Comparison of ENCODE assay signal across 8 cellular contexts in genomic region chr14:87994974-87995373, GRCh38. TPM values are rescaled to one million over a fixed set of nuclear protein-coding genes. Genes with fewer than 3 reads are reported as not detected.
A peak's percentile ranks its signal among the peaks of the same experiment; 100 is the strongest.
DNase-seq lines count a peak whose midpoint lies in the region; ATAC-seq and TF ChIP-seq lines count a peak whose summit lies in the region.

No MANE protein-coding gene starts in this region.

- H3K36me3 Mint-ChIP-seq in CD4-positive, CD25-positive, alpha-beta regulatory T cell = no peaks in the 10 kb centered on the region

- no peak overlapping the region for H3K4me2 ChIP-seq in OCI-LY7 (ENCODE audit: low read length)

- no peaks in the 10 kb centered on the region for H3K9me2 ChIP-seq in OCI-LY7 (ENCODE audit: insufficient read depth, low read length)

- H4K20me1 ChIP-seq in OCI-LY7 (ENCODE audit: insufficient read depth, low read length) = no peaks in the 10 kb centered on the region

- TF ChIP-seq POLR2A in GM19099 (IDR thresholded peaks at IDR 0.05; ENCODE audit: extremely low read depth, insufficient read length, low read depth) = peak; percentile 28

- H3K27me3 Mint-ChIP-seq in CD4-positive, CD25-positive, alpha-beta regulatory T cell = no peaks in the 10 kb centered on the region

- no peaks in the 10 kb centered on the region for H3K9me3 Mint-ChIP-seq in CD4-positive, CD25-positive, alpha-beta regulatory T cell

- H3K27ac ChIP-seq in CD4-positive, CD25-positive, alpha-beta regulatory T cell (ENCODE audit: insufficient read depth, low read length, poor library complexity, severe bottlenecking) = peak overlapping the region; percentile 97
- no peak overlapping the region for H3K27ac ChIP-seq in OCI-LY7 (ENCODE audit: low read depth, low read length, poor library complexity, severe bottlenecking)

- CTCF ChIA-PET in OCI-LY7 (lab: Charles Lee; ENCODE audit: unreplicated experiment) = no interaction called here

- H3K9me3 ChIP-seq in CD4-positive, CD25-positive, alpha-beta regulatory T cell (ENCODE audit: control insufficient read depth in 2 of 2, low read length in 2 of 2) = no peaks in the 10 kb centered on the region
- H3K9me3 ChIP-seq in OCI-LY7 (ENCODE audit: low read length) = no peaks in the 10 kb centered on the region

- peaks cover 34 to 55% (median 46%) of the 10 kb centered on the region in 4 donors for H3K4me1 Mint-ChIP-seq in CD4-positive, CD25-positive, alpha-beta regulatory T cell

- no peak for TF ChIP-seq CTCF in OCI-LY7 (conservative IDR thresholded peaks at IDR 0.05; ENCODE audit: low read length)

- ATAC-seq in CD4-positive, CD25-positive, alpha-beta regulatory T cell (ENCODE audit: low read depth in 2 of 2) = no peak
- peak; percentile 38 for ATAC-seq in HG03280 (IDR thresholded peaks at IDR 0.05; ENCODE audit: unreplicated experiment)

- no peaks in the 10 kb centered on the region for H3K27me3 ChIP-seq in CD4-positive, CD25-positive, alpha-beta regulatory T cell (ENCODE audit: control insufficient read depth, insufficient read depth, low read length)

- peak overlapping the region; percentile 50 to 98 (median 93) for H3K4me3 Mint-ChIP-seq in CD4-positive, CD25-positive, alpha-beta regulatory T cell

- in situ Hi-C loops in ACHN (cut with HindIII; ENCODE audit: low pct_ligation_motif_present, low pct_unique_long_range_greater_than_20kb, low sequenced_read_pairs) = no loop called here

- peaks cover 19% of the 10 kb centered on the region for H3K4me1 ChIP-seq in CD4-positive, CD25-positive, alpha-beta regulatory T cell (ENCODE audit: control insufficient read depth, insufficient read depth, low read length, poor library complexity, severe bottlenecking)
- H3K4me1 ChIP-seq in OCI-LY7 (ENCODE audit: insufficient read depth, low read length, poor library complexity, severe bottlenecking) = peaks cover 19% of the 10 kb centered on the region

- BruUV-seq in OCI-LY7 (replicated peaks; lab: Mats Ljungman, UMichigan) = no TSS peak

- peak overlapping the region; percentile 86 to 99 (median 90) for H3K27ac Mint-ChIP-seq in CD4-positive, CD25-positive, alpha-beta regulatory T cell

- no peaks in the 10 kb centered on the region for H3K36me3 ChIP-seq in CD4-positive, CD25-positive, alpha-beta regulatory T cell (ENCODE audit: control insufficient read depth, insufficient read depth, low read length)
- H3K36me3 ChIP-seq in OCI-LY7 (ENCODE audit: insufficient read depth, low read length) = no peaks in the 10 kb centered on the region

- no peaks in the 10 kb centered on the region for H3K79me2 ChIP-seq in OCI-LY7 (ENCODE audit: insufficient read depth, low read depth, low read length)

- peak in 1 of 3 donors; percentile 21 for DNase-seq in CD4-positive, CD25-positive, alpha-beta regulatory T cell
- peak; percentile 46 for DNase-seq in central memory CD4-positive, alpha-beta T cell
- DNase-seq in HT-29 (ENCODE audit: low spot score) = no peak
- DNase-seq in ACHN = no peak
- DNase-seq in UCSD-AML1 (lab: John Stamatoyannopoulos, UW; ENCODE audit: unreplicated experiment) = no peak
- DNase-seq in OCI-LY7 (ENCODE audit: low spot score) = no peak

- H3K4me3 ChIP-seq in CD4-positive, CD25-positive, alpha-beta regulatory T cell (ENCODE audit: low read depth, low read length) = peak overlapping the region; percentile 29
- no peak overlapping the region for H3K4me3 ChIP-seq in OCI-LY7 (ENCODE audit: low read depth, low read length, poor library complexity, severe bottlenecking)

- POLR2A ChIA-PET in OCI-LY7 (lab: Charles Lee) = interaction anchor here (0.6 to 5.1 kb wide), 6 partner anchors 10 to 701 kb away, joined by 3 to 66 read pairs (median 4); partner anchors contain the start of gene GPR65

- intact Hi-C loops in OCI-LY7 (cut with micrococcal nuclease; ENCODE audit: unreplicated experiment) = no loop called here

- no peak overlapping the region; the same call in 1 of the 2 replicates for H2AFZ ChIP-seq in OCI-LY7 (ENCODE audit: low read length)

RNA-seq across cellular contexts. Expression of gene GALC, which starts 2.0 kb away (rescaled TPM):
- total RNA-seq in CD4-positive, CD25-positive, alpha-beta regulatory T cell = 17.5 TPM
- polyA plus RNA-seq in CD4-positive, CD25-positive, alpha-beta regulatory T cell = 10 to 100 TPM; 10.6 to 14.0 (median 12.6) TPM
- total RNA-seq in HT-29 (2014; rRNA removed; shearing (Covaris generic)) = not detected in 2 replicates
- total RNA-seq in OCI-LY7 (2014; rRNA removed; shearing (Covaris generic)) = 4.4 and 7.5 TPM in 2 replicates
- 18.0 and 21.3 TPM in 2 replicates for total RNA-seq in OCI-LY7 (2022)

RNA-seq across cellular contexts. Expression of gene GPR65, which starts 10.0 kb away (rescaled TPM):
- total RNA-seq in CD4-positive, CD25-positive, alpha-beta regulatory T cell = 12.3 TPM
- polyA plus RNA-seq in CD4-positive, CD25-positive, alpha-beta regulatory T cell = 10 to 100 TPM; 12.6 to 15.5 (median 13.5) TPM
- total RNA-seq in HT-29 (2014; rRNA removed; shearing (Covaris generic)) = not detected in 2 replicates
- total RNA-seq in OCI-LY7 (2014; rRNA removed; shearing (Covaris generic)) = 4.5 and 6.1 TPM in 2 replicates
- total RNA-seq in OCI-LY7 (2022) = 8.0 and 8.2 TPM in 2 replicates
